ENCODE assay signal across 21 cellular contexts in genomic region chr20:63322923-63323253, GRCh38. TPM values are rescaled to one million over a fixed set of nuclear protein-coding genes. Genes with fewer than 3 reads are reported as not detected.
A peak's percentile ranks its signal among the peaks of the same experiment; 100 is the strongest.
DNase-seq lines count a peak whose midpoint lies in the region; ATAC-seq and TF ChIP-seq lines count a peak whose summit lies in the region.
"Had no signal": no experiment of that assay in that cellular context is flagged by ENCODE, and none has a peak within 500 bp of the region (broad histone marks: within the 10 kb centered on the region; RNA-seq: fewer than 3 reads in every experiment).

No MANE protein-coding gene starts in this region.

- no peaks in the 10 kb centered on the region for H3K4me1 ChIP-seq in hepatocyte (ENCODE audit: insufficient read depth)

- intact Hi-C loops in natural killer cell (cut with micrococcal nuclease): no loop called here

- H3K9me3 ChIP-seq in hepatocyte (ENCODE audit: low read depth): no peaks in the 10 kb centered on the region

- no peak for ATAC-seq in natural killer cell treated with Interleukin-12 subunit alpha and Interleukin-12 subunit beta and Interleukin-15 and Interleukin-18, amount 100 ng/mL, for 72 hours
- ATAC-seq in natural killer cell (no peak), GM18873 (IDR thresholded peaks at IDR 0.05; ENCODE audit: low FRiP score, unreplicated experiment) (no peak)
- ATAC-seq: GM12878 had no signal

- peaks cover 0 to 4% of the 10 kb centered on the region in 2 donors for H3K4me1 Mint-ChIP-seq in natural killer cell treated with Interleukin-12 subunit alpha and Interleukin-12 subunit beta and Interleukin-15 and Interleukin-18, amount 100 ng/mL, for 72 hours (ENCODE audit: low read depth in 2 of 2)
- peaks cover 0 to 5% of the 10 kb centered on the region in 2 donors for H3K4me1 Mint-ChIP-seq in natural killer cell

- no peaks in the 10 kb centered on the region for H3K9me3 Mint-ChIP-seq in natural killer cell treated with Interleukin-12 subunit alpha and Interleukin-12 subunit beta and Interleukin-15 and Interleukin-18, amount 100 ng/mL, for 72 hours
- no peaks in the 10 kb centered on the region for H3K9me3 Mint-ChIP-seq in natural killer cell
- H3K9me3 Mint-ChIP-seq: H9, HFFc6 had no signal

- WGBS in hepatocyte (ENCODE audit: low lambda C conversion rate, missing lambda C conversion rate): 78% methylated on average over 15 of the region's 15 CpGs

- no peak overlapping the region for H3K27ac Mint-ChIP-seq in natural killer cell treated with Interleukin-12 subunit alpha and Interleukin-12 subunit beta and Interleukin-15 and Interleukin-18, amount 100 ng/mL, for 72 hours
- H3K27ac Mint-ChIP-seq in natural killer cell: no peak overlapping the region
- H3K27ac Mint-ChIP-seq: HFFc6 had no signal

- no peak overlapping the region for H3K4me2 ChIP-seq in hepatocyte
- H3K4me2 ChIP-seq: BLaER1 treated with 17β-estradiol and CSF1 and Interleukin-3, amounts not matched to agents 10 nM and 100 nM had no signal

- H3K36me3 Mint-ChIP-seq in natural killer cell treated with Interleukin-12 subunit alpha and Interleukin-12 subunit beta and Interleukin-15 and Interleukin-18, amount 100 ng/mL, for 72 hours: no peaks in the 10 kb centered on the region
- H3K36me3 Mint-ChIP-seq in natural killer cell: no peaks in the 10 kb centered on the region
- H3K36me3 Mint-ChIP-seq: CD4-positive, alpha-beta memory T cell had no signal

- H2AFZ ChIP-seq in hepatocyte: no peak overlapping the region

- H3K27ac ChIP-seq in hepatocyte: peak overlapping the region; percentile 23
- H3K27ac ChIP-seq: BLaER1 treated with 17β-estradiol and CSF1 and Interleukin-3, amounts not matched to agents 10 nM and 100 nM had no signal

- H4K20me1 ChIP-seq in hepatocyte (ENCODE audit: insufficient read depth, poor library complexity, severe bottlenecking): no peaks in the 10 kb centered on the region

- no peaks in the 10 kb centered on the region for H3K27me3 ChIP-seq in hepatocyte
- H3K27me3 ChIP-seq: BLaER1 treated with 17β-estradiol and CSF1 and Interleukin-3, amounts not matched to agents 10 nM and 100 nM had no signal

- TF ChIP-seq CTCF in natural killer cell (IDR thresholded peaks at IDR 0.05) (no peak), hepatocyte (IDR thresholded peaks at IDR 0.05; ENCODE audit: poor library complexity) (no peak), GM13977 (IDR thresholded peaks at IDR 0.05; ENCODE audit: extremely low read depth, insufficient read depth, missing control alignments) (no peak)

- H3K27me3 Mint-ChIP-seq in natural killer cell treated with Interleukin-12 subunit alpha and Interleukin-12 subunit beta and Interleukin-15 and Interleukin-18, amount 100 ng/mL, for 72 hours: peaks cover 9 to 14% of the 10 kb centered on the region in 2 donors
- H3K27me3 Mint-ChIP-seq in natural killer cell (ENCODE audit: low read depth in 2 of 2): peaks cover 6 to 16% of the 10 kb centered on the region in 2 donors

- H3K4me3 ChIP-seq in hepatocyte: no peak overlapping the region
- H3K4me3 ChIP-seq: BLaER1 treated with 17β-estradiol and CSF1 and Interleukin-3, amounts not matched to agents 10 nM and 100 nM; GM12878 had no signal

- in situ Hi-C loops in GM13977 (cut with MboI; ENCODE audit: low pct_unique_long_range_greater_than_20kb, low sequenced_read_pairs, unreplicated experiment): no loop called here

- peak; percentile 9 for DNase-seq in activated CD8-positive, alpha-beta memory T cell treated with anti-CD3 and anti-CD28 coated beads, Interleukin-2, amount 50 U/mL, for 4 hours
- no peak for DNase-seq in activated CD8-positive, alpha-beta memory T cell treated with anti-CD3 and anti-CD28 coated beads for 24 hours
- peak; percentile 44 for DNase-seq in natural killer cell treated with Interleukin-12 subunit alpha and Interleukin-12 subunit beta and Interleukin-15 and Interleukin-18, amount 100 ng/mL, for 72 hours (ENCODE audit: low spot score)
- no peak for DNase-seq in natural killer cell
- no peak for DNase-seq in hepatocyte (ENCODE audit: low spot score)
- DNase-seq in stimulated activated CD4-positive, alpha-beta T cell treated with anti-CD3 and anti-CD28 coated beads, Interleukin-2, amount 100 ng/mL, for 48 hours: no peak
- DNase-seq in GM13977 (ENCODE audit: low spot score): no peak
- DNase-seq: 8988T; CD4-positive, alpha-beta memory T cell; DND-41; H9; HFFc6; Kasumi-1; NCI-H1417; NCI-H187; NCI-H446; SHP77 treated with DMSO at 0.1 percent for 48 hours had no signal

- no peaks in the 10 kb centered on the region for H3K36me3 ChIP-seq in hepatocyte (replicated peaks; ENCODE audit: insufficient read depth, low read depth)
- H3K36me3 ChIP-seq: BLaER1 treated with 17β-estradiol and CSF1 and Interleukin-3, amounts not matched to agents 10 nM and 100 nM had no signal

- no peaks in the 10 kb centered on the region for H3K9me2 ChIP-seq in hepatocyte (replicated peaks; ENCODE audit: insufficient read depth)

- H3K79me2 ChIP-seq in hepatocyte: no peaks in the 10 kb centered on the region

- H3K4me3 Mint-ChIP-seq in natural killer cell treated with Interleukin-12 subunit alpha and Interleukin-12 subunit beta and Interleukin-15 and Interleukin-18, amount 100 ng/mL, for 72 hours: no peak overlapping the region
- no peak overlapping the region for H3K4me3 Mint-ChIP-seq in natural killer cell
- H3K4me3 Mint-ChIP-seq: CD4-positive, alpha-beta memory T cell; H9; HFFc6 had no signal

RNA-seq across cellular contexts. Expression of gene COL20A1, which starts 29.9 kb away (rescaled TPM):
- not detected for total RNA-seq in natural killer cell treated with Interleukin-12 subunit alpha and Interleukin-12 subunit beta and Interleukin-15 and Interleukin-18, amount 100 ng/mL, for 72 hours
- total RNA-seq in natural killer cell: under 1 TPM in 2 of 3 donors, not detected in 1; 0.12 to 0.33 TPM
- total RNA-seq in hepatocyte: not detected in 2 replicates
- polyA plus RNA-seq in hepatocyte: not detected in 2 replicates
- total RNA-seq: GM12878 had no signal
- polyA plus RNA-seq: CD4-positive, alpha-beta memory T cell; GM12878 had no signal

RNA-seq across cellular contexts. Expression of gene CHRNA4, which starts 38.3 kb away (rescaled TPM):
- not detected for total RNA-seq in natural killer cell treated with Interleukin-12 subunit alpha and Interleukin-12 subunit beta and Interleukin-15 and Interleukin-18, amount 100 ng/mL, for 72 hours
- not detected for total RNA-seq in natural killer cell
- total RNA-seq in hepatocyte: 0.12 TPM in 1 of 2 replicates, not detected in the other
- polyA plus RNA-seq in hepatocyte: 0.25 TPM in 1 of 2 replicates, not detected in the other
- total RNA-seq: CD4-positive, alpha-beta memory T cell; HFFc6; MCF 10A had no signal
- polyA plus RNA-seq: CD4-positive, alpha-beta memory T cell had no signal

RNA-seq across cellular contexts. Expression of gene ARFGAP1, which starts 50.3 kb away (rescaled TPM):
- total RNA-seq in natural killer cell treated with Interleukin-12 subunit alpha and Interleukin-12 subunit beta and Interleukin-15 and Interleukin-18, amount 100 ng/mL, for 72 hours: 100 to 1,000 TPM in 1 of 2 donors, 10 to 100 TPM in 1; 87.2 to 144 TPM
- total RNA-seq in natural killer cell (100 to 1,000 TPM; 118 to 138 (median 127) TPM), hepatocyte (54.9 and 78.2 TPM in 2 replicates)
- polyA plus RNA-seq in hepatocyte: 99.0 and 134 TPM in 2 replicates

Comparison
In these comparisons a context has a peak if more than half of its experiments do, and no peak if none do; other contexts are left out.
1. DNase-seq: peak in activated CD8-positive, alpha-beta memory T cell treated with anti-CD3 and anti-CD28 coated beads, Interleukin-2, amount 50 U/mL, for 4 hours (single experiment) and natural killer cell treated with Interleukin-12 subunit alpha and Interleukin-12 subunit beta and Interleukin-15 and Interleukin-18, amount 100 ng/mL, for 72 hours (single experiment); none in activated CD8-positive, alpha-beta memory T cell treated with anti-CD3 and anti-CD28 coated beads for 24 hours (single experiment), natural killer cell (single experiment), hepatocyte (single experiment), stimulated activated CD4-positive, alpha-beta T cell treated with anti-CD3 and anti-CD28 coated beads, Interleukin-2, amount 100 ng/mL, for 48 hours (0 of 2) and GM13977 (single experiment).